ENCODE assay signal across 8 cellular contexts in genomic region chr15:90932660-90932991, GRCh38. TPM values are rescaled to one million over a fixed set of nuclear protein-coding genes. Genes with fewer than 3 reads are reported as not detected.
DNase-seq lines count a peak whose midpoint lies in the region; ATAC-seq and TF ChIP-seq lines count a peak whose summit lies in the region.

No MANE protein-coding gene starts in this region.

- peak; percentile 54 for TF ChIP-seq CTCF in C4-2B (conservative IDR thresholded peaks at IDR 0.05)
- no peak; the same call in 1 of the 2 replicates for TF ChIP-seq CTCF in OCI-LY1 (IDR thresholded peaks at IDR 0.05; ENCODE audit: low read length)

- WGBS in neuronal stem cell (ENCODE audit: extremely low coverage in 2 of 2, insufficient read length in 2 of 2, insufficient replicate concordance in 1 of 2), 2 donors = no CpG with 5 or more reads among the region's 5 CpGs

- H3K4me3 ChIP-seq in OCI-LY1 (ENCODE audit: low read depth, low read length, poor library complexity, severe bottlenecking) (peak overlapping the region; percentile 92), duodenal mucosa (ENCODE audit: low read depth in 1 of 2, low read length in 2 of 2) (peak overlapping the region; percentile 75 to 97), neuronal stem cell (ENCODE audit: low read length in 2 of 2) (peak overlapping the region in 1 of 2 donors; percentile 61)

- H2BK15ac ChIP-seq in neuronal stem cell (ENCODE audit: low read length) = no peak overlapping the region

- H3K4me1 ChIP-seq in OCI-LY1 (ENCODE audit: insufficient read depth, low read length, severe bottlenecking) (peaks cover 57% of the 10 kb centered on the region), duodenal mucosa (ENCODE audit: control insufficient read depth in 1 of 2, insufficient read depth in 2 of 2, low read length in 2 of 2) (peaks cover 39 to 45% of the 10 kb centered on the region in 2 donors), neuronal stem cell (ENCODE audit: control insufficient read depth in 2 of 2, insufficient read depth in 1 of 2, low read depth in 1 of 2, low read length in 2 of 2) (peaks cover 14 to 15% of the 10 kb centered on the region in 2 donors)

- peak overlapping the region; percentile 89 for H3K9ac ChIP-seq in OCI-LY1 (ENCODE audit: low read length)
- H3K9ac ChIP-seq in duodenal mucosa (ENCODE audit: low read depth in 1 of 2, low read length in 2 of 2) = peak overlapping the region; percentile 72 to 99
- H3K9ac ChIP-seq in neuronal stem cell (ENCODE audit: low read depth, low read length, poor library complexity) = no peak overlapping the region

- H3K27ac ChIP-seq in C4-2B (peak overlapping the region; percentile 87), OCI-LY1 (ENCODE audit: low read depth, low read length, poor library complexity, severe bottlenecking) (peak overlapping the region; percentile 34), duodenal mucosa (ENCODE audit: low read depth, low read length) (no peak overlapping the region), neuronal stem cell (replicated peaks; ENCODE audit: low read length) (no peak overlapping the region)

- no peak overlapping the region for H2AK5ac ChIP-seq in neuronal stem cell (ENCODE audit: low read depth, low read length)

- no peak overlapping the region for H3K4ac ChIP-seq in neuronal stem cell (ENCODE audit: low read length)

- no peak for ATAC-seq in GM18870 (IDR thresholded peaks at IDR 0.05; ENCODE audit: unreplicated experiment)
- no peak for ATAC-seq in HG03175 (IDR thresholded peaks at IDR 0.05; ENCODE audit: unreplicated experiment)

- H2AFZ ChIP-seq in OCI-LY1 (ENCODE audit: low read length) (no peak overlapping the region), neuronal stem cell (ENCODE audit: low read length) (peak overlapping the region; percentile 86)

- no peaks in the 10 kb centered on the region for H3K9me2 ChIP-seq in OCI-LY1 (ENCODE audit: low read depth, low read length)

- in situ Hi-C loops in KBM-7 (cut with MboI; ENCODE audit: low pct_unique_long_range_greater_than_20kb, low sequenced_read_pairs) = no loop called here

- H3F3A ChIP-seq in OCI-LY1 (ENCODE audit: insufficient read depth, low read length) = no peaks in the 10 kb centered on the region

- H3K79me1 ChIP-seq in neuronal stem cell (ENCODE audit: low read depth, low read length) = no peaks in the 10 kb centered on the region

- H3K4me2 ChIP-seq in OCI-LY1 (ENCODE audit: low read length) (peak overlapping the region; percentile 95), neuronal stem cell (ENCODE audit: insufficient read depth, low read length, poor library complexity, severe bottlenecking) (no peak overlapping the region)

- H3K36me3 ChIP-seq in OCI-LY1 (ENCODE audit: insufficient read depth, low read length) (peaks cover 4% of the 10 kb centered on the region; the same call in 1 of the 2 replicates), duodenal mucosa (ENCODE audit: control insufficient read depth in 1 of 2, insufficient read depth in 2 of 2, low read length in 2 of 2) (peaks cover 0 to 5% of the 10 kb centered on the region in 2 donors), neuronal stem cell (replicated peaks in 1 of 2; ENCODE audit: control insufficient read depth in 2 of 2, insufficient read depth in 2 of 2, low read length in 2 of 2) (peaks cover 0 to 12% of the 10 kb centered on the region in 2 donors)

- H4K8ac ChIP-seq in neuronal stem cell (ENCODE audit: low read depth, low read length) = no peak overlapping the region

- no peak overlapping the region for H2BK120ac ChIP-seq in neuronal stem cell (ENCODE audit: low read depth, low read length)

- H3K9me3 ChIP-seq in OCI-LY1 (ENCODE audit: low read length) (no peaks in the 10 kb centered on the region), duodenal mucosa (ENCODE audit: control insufficient read depth in 1 of 2, low read length in 2 of 2) (no peaks in the 10 kb centered on the region), neuronal stem cell (replicated peaks in 1 of 2; ENCODE audit: control insufficient read depth in 2 of 2, insufficient read depth in 1 of 2, low read depth in 1 of 2, low read length in 2 of 2) (no peaks in the 10 kb centered on the region)

- no peak overlapping the region for H4K91ac ChIP-seq in neuronal stem cell (ENCODE audit: low read depth, low read length, poor library complexity)

- no peaks in the 10 kb centered on the region for H4K20me1 ChIP-seq in OCI-LY1 (ENCODE audit: insufficient read depth, low read length)

- no peak overlapping the region for H3K14ac ChIP-seq in neuronal stem cell (ENCODE audit: low read length)

- H2BK5ac ChIP-seq in neuronal stem cell (ENCODE audit: low read length) = no peak overlapping the region

- H3K27me3 ChIP-seq in OCI-LY1 (ENCODE audit: insufficient read depth, low read length) (no peaks in the 10 kb centered on the region), duodenal mucosa (ENCODE audit: control insufficient read depth in 1 of 2, insufficient read depth in 2 of 2, low read length in 2 of 2) (no peaks in the 10 kb centered on the region), neuronal stem cell (ENCODE audit: control insufficient read depth in 3 of 3, insufficient read depth in 3 of 3, low read depth in 1 of 3, low read length in 3 of 3) (peaks cover 0 to 5% (median 4%) of the 10 kb centered on the region in 3 experiments)

- DNase-seq in neuronal stem cell (ENCODE audit: low spot score) (no peak), SW 1271 (lab: John Stamatoyannopoulos, UW) (no peak), KBM-7 (no peak)

- H2BK12ac ChIP-seq in neuronal stem cell (ENCODE audit: low read length) = no peak overlapping the region

- no peaks in the 10 kb centered on the region for H3K79me2 ChIP-seq in OCI-LY1 (ENCODE audit: insufficient read depth, low read length)

- no peak overlapping the region for H3K23ac ChIP-seq in neuronal stem cell (ENCODE audit: low read depth, low read length, poor library complexity)

- no peak overlapping the region for H3K18ac ChIP-seq in neuronal stem cell (ENCODE audit: low read length)

RNA-seq across cellular contexts. Expression of gene HDDC3, which starts 0.3 kb away (rescaled TPM):
- 17.1 TPM for polyA plus RNA-seq in neuronal stem cell (2013, experiment 1 of 2)
- polyA plus RNA-seq in neuronal stem cell (2013, experiment 2 of 2) = 16.8 TPM

RNA-seq across cellular contexts. Expression of gene UNC45A, which starts 2.5 kb away (rescaled TPM):
- polyA plus RNA-seq in neuronal stem cell (2013, experiment 1 of 2) = 29.4 TPM
- polyA plus RNA-seq in neuronal stem cell (2013, experiment 2 of 2) = 28.4 TPM

RNA-seq across cellular contexts. Expression of gene RCCD1, which starts 22.1 kb away (rescaled TPM):
- polyA plus RNA-seq in neuronal stem cell (2013, experiment 1 of 2) = 15.6 TPM
- 14.4 TPM for polyA plus RNA-seq in neuronal stem cell (2013, experiment 2 of 2)

RNA-seq across cellular contexts. Expression of gene MAN2A2, which starts 29.5 kb away (rescaled TPM):
- 41.6 TPM for polyA plus RNA-seq in neuronal stem cell (2013, experiment 1 of 2)
- polyA plus RNA-seq in neuronal stem cell (2013, experiment 2 of 2) = 37.8 TPM

RNA-seq across cellular contexts. Expression of gene FES, which starts 48.3 kb away (rescaled TPM):
- 2.6 TPM for polyA plus RNA-seq in neuronal stem cell (2013, experiment 1 of 2)
- polyA plus RNA-seq in neuronal stem cell (2013, experiment 2 of 2) = 2.3 TPM

Comparison
In these comparisons a context has a peak if more than half of its experiments do, and no peak if none do; other contexts are left out.
1. H3K27ac ChIP-seq: peak in C4-2B (single experiment) and OCI-LY1 (single experiment); none in duodenal mucosa (single experiment) and neuronal stem cell (single experiment).